In genomic region chr7:47552631-47553030, GRCh38 we compare ENCODE assay signal across 8 cellular contexts. TPM values are rescaled to one million over a fixed set of nuclear protein-coding genes. Genes with fewer than 3 reads are reported as not detected.
DNase-seq lines count a peak whose midpoint lies in the region; ATAC-seq and TF ChIP-seq lines count a peak whose summit lies in the region.

No MANE protein-coding gene starts in this region.

- H3K27ac ChIP-seq in hepatocyte, result peak overlapping the region; percentile 27

- peak; percentile 69 for DNase-seq in EL
- DNase-seq in HT1080 (ENCODE audit: low read depth), result peak; percentile 48
- no peak for DNase-seq in hepatocyte (ENCODE audit: low spot score)
- DNase-seq in activated CD8-positive, alpha-beta memory T cell treated with anti-CD3 and anti-CD28 coated beads, Interleukin-2, amount 50 U/mL, for 48 hours, result no peak
- no peak for DNase-seq in BE2C
- DNase-seq in GF-D8 (lab: John Stamatoyannopoulos, UW), result no peak
- DNase-seq in stimulated activated effector memory CD8-positive, alpha-beta T cell treated with anti-CD3 and anti-CD28 coated beads, Interleukin-12 subunit alpha, Interleukin-12 subunit beta, amount 100 ng/mL, for 72 hours (ENCODE audit: low spot score in 2 of 2), result no peak

- no peak overlapping the region for H3K4me3 Mint-ChIP-seq in stimulated activated effector memory CD8-positive, alpha-beta T cell treated with anti-CD3 and anti-CD28 coated beads, Interleukin-12 subunit alpha, Interleukin-12 subunit beta, amount 100 ng/mL, for 72 hours

- H3K9me3 ChIP-seq in hepatocyte (ENCODE audit: low read depth), result no peaks in the 10 kb centered on the region
- no peaks in the 10 kb centered on the region for H3K9me3 ChIP-seq in BE2C

- H3K4me2 ChIP-seq in hepatocyte, result peak overlapping the region; percentile 31

- H3K27me3 ChIP-seq in hepatocyte (no peaks in the 10 kb centered on the region), BE2C (no peaks in the 10 kb centered on the region)

- H3K4me1 Mint-ChIP-seq in stimulated activated effector memory CD8-positive, alpha-beta T cell treated with anti-CD3 and anti-CD28 coated beads, Interleukin-12 subunit alpha, Interleukin-12 subunit beta, amount 100 ng/mL, for 72 hours, result no peaks in the 10 kb centered on the region

- H3K79me2 ChIP-seq in hepatocyte, result peaks cover 98% of the 10 kb centered on the region

- H3K9me2 ChIP-seq in hepatocyte (replicated peaks; ENCODE audit: insufficient read depth), result no peaks in the 10 kb centered on the region

- peaks cover 43% of the 10 kb centered on the region for H3K4me1 ChIP-seq in hepatocyte (ENCODE audit: insufficient read depth)
- no peaks in the 10 kb centered on the region for H3K4me1 ChIP-seq in BE2C

- no peak overlapping the region for H2AFZ ChIP-seq in hepatocyte

- H3K4me3 ChIP-seq in hepatocyte (no peak overlapping the region), BE2C (ENCODE audit: low read depth, low read length) (no peak overlapping the region)

- no peaks in the 10 kb centered on the region for H3K36me3 ChIP-seq in hepatocyte (replicated peaks; ENCODE audit: insufficient read depth, low read depth)
- no peaks in the 10 kb centered on the region for H3K36me3 ChIP-seq in BE2C

- peaks cover 3% of the 10 kb centered on the region for H4K20me1 ChIP-seq in hepatocyte (ENCODE audit: insufficient read depth, poor library complexity, severe bottlenecking)

- H3K27ac Mint-ChIP-seq in stimulated activated effector memory CD8-positive, alpha-beta T cell treated with anti-CD3 and anti-CD28 coated beads, Interleukin-12 subunit alpha, Interleukin-12 subunit beta, amount 100 ng/mL, for 72 hours, result no peak overlapping the region

- H3K9me3 Mint-ChIP-seq in stimulated activated effector memory CD8-positive, alpha-beta T cell treated with anti-CD3 and anti-CD28 coated beads, Interleukin-12 subunit alpha, Interleukin-12 subunit beta, amount 100 ng/mL, for 72 hours, result no peaks in the 10 kb centered on the region

- WGBS in hepatocyte (ENCODE audit: low lambda C conversion rate, missing lambda C conversion rate), result 45% methylated on average over 3 of the region's 3 CpGs

- H3K36me3 Mint-ChIP-seq in stimulated activated effector memory CD8-positive, alpha-beta T cell treated with anti-CD3 and anti-CD28 coated beads, Interleukin-12 subunit alpha, Interleukin-12 subunit beta, amount 100 ng/mL, for 72 hours, result no peaks in the 10 kb centered on the region

- peak; percentile 100 for ATAC-seq in GM21529 (IDR thresholded peaks at IDR 0.05; ENCODE audit: unreplicated experiment)
- ATAC-seq in stimulated activated effector memory CD8-positive, alpha-beta T cell treated with anti-CD3 and anti-CD28 coated beads, Interleukin-12 subunit alpha, Interleukin-12 subunit beta, amount 100 ng/mL, for 72 hours, result no peak

- TF ChIP-seq CTCF in hepatocyte (IDR thresholded peaks at IDR 0.05; ENCODE audit: poor library complexity) (no peak), BE2C (IDR thresholded peaks at IDR 0.05; ENCODE audit: low read depth, low read length) (no peak)

RNA-seq across cellular contexts. Expression of gene TNS3, which starts 29.3 kb away (rescaled TPM):
- total RNA-seq in HT1080 (2014; rRNA removed; shearing (Covaris generic)), result 32.6 and 38.2 TPM in 2 replicates
- polyA plus RNA-seq in HT1080 (2015; cell fraction: cytosol; rRNA removed), result 15.1 and 17.2 TPM in 2 replicates
- polyA plus RNA-seq in HT1080 (2015; cell fraction: nucleus; rRNA removed), result 41.0 and 45.0 TPM in 2 replicates
- 64.5 and 73.3 TPM in 2 replicates for total RNA-seq in hepatocyte
- polyA plus RNA-seq in hepatocyte, result 30.0 and 30.7 TPM in 2 replicates
- polyA plus RNA-seq in BE2C (2012; ENCODE audit: insufficient read depth, insufficient read length, low read depth), result 1.2 TPM

Comparison
In these comparisons a context has a peak if more than half of its experiments do, and no peak if none do; other contexts are left out.
1. DNase-seq: peak in EL (single experiment) and HT1080 (single experiment); none in hepatocyte (single experiment), activated CD8-positive, alpha-beta memory T cell treated with anti-CD3 and anti-CD28 coated beads, Interleukin-2, amount 50 U/mL, for 48 hours (single experiment), BE2C (single experiment), GF-D8 (single experiment) and stimulated activated effector memory CD8-positive, alpha-beta T cell treated with anti-CD3 and anti-CD28 coated beads, Interleukin-12 subunit alpha, Interleukin-12 subunit beta, amount 100 ng/mL, for 72 hours (0 of 2).